ENCODE assay signal across 13 cellular contexts in the genomic region with DNA sequence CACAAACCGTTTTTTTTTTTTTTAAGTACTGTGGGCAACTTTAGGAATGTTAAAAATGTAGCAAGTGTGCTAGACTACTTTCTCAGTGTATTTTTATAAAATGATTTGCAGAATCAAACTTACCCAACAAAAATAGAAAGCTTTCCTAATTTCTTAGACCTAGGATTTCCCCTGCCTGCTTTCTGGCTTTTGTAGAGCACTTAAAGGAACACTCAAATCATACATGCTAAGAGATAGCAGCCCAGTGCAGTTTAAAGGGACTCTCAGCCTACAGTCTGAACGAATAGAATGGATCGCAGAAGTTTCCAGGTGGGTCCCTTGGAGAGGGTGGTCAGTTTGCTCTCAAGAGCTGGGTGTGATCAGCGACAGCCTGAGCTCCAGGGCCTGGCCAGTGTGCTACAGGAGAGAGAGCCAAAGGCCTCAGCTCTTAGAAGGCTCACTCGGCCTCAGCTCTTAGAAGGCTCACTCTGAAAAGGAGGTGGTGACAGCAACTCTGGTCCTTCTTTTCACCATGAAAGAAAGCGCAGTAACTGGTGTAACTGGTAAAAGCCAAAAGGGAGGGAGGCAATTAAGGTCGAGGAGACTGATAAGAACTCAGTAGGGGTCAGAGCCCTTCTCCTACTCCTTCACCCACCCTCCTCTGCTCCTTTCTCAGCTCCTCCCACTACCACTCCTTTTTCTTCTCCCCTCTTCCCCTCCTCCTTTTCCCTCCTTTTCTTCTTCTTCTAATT.
A peak's percentile ranks its signal among the peaks of the same experiment; 100 is the strongest.
DNase-seq lines count a peak whose midpoint lies in the region; ATAC-seq, FAIRE-seq and TF ChIP-seq lines count a peak whose summit lies in the region.
"Had no signal": no experiment of that assay in that cellular context is flagged by ENCODE, and none has a peak within 500 bp of the region (broad histone marks: within the 10 kb centered on the region; RNA-seq: fewer than 3 reads in every experiment).

No MANE protein-coding gene starts in this region.

- H3K4me3 ChIP-seq in AG09309 (ENCODE audit: control insufficient read depth, low read depth, low read length) (no peak overlapping the region), HUES6 (ENCODE audit: low read depth, low read length) (peak overlapping the region; percentile 54), endodermal cell (ENCODE audit: low read length) (peak overlapping the region; percentile 72)
- H3K4me3 ChIP-seq: gastroesophageal sphincter, mucosa of descending colon had no signal

- peaks cover 31% of the 10 kb centered on the region for H3K4me1 Mint-ChIP-seq in endodermal cell

- peak overlapping the region; percentile 39 for H3K4me3 Mint-ChIP-seq in endodermal cell
- H3K4me3 Mint-ChIP-seq: activated T-cell treated with anti-CD3 and anti-CD28 coated beads, Interleukin-2, amount 50 U/mL, for 24 hours; CD4-positive, alpha-beta T cell had no signal

- peak; percentile 25 for DNase-seq in AG09309 (ENCODE audit: low read depth)
- peak; percentile 85 for DNase-seq in endodermal cell
- peak; percentile 29 for DNase-seq in myocyte (ENCODE audit: low read depth)
- no peak for DNase-seq in H54 (ENCODE audit: insufficient read length, low spot score)
- no peak for DNase-seq in RWPE1 (ENCODE audit: low spot score)
- DNase-seq in NCI-H2029 (lab: John Stamatoyannopoulos, UW) = no peak
- DNase-seq: activated T-cell treated with anti-CD3 and anti-CD28 coated beads, Interleukin-2, amount 50 U/mL, for 24 hours; CD4-positive, alpha-beta T cell; mucosa of descending colon had no signal

- ATAC-seq in GM21619 (IDR thresholded peaks at IDR 0.05; ENCODE audit: unreplicated experiment) = no peak
- ATAC-seq: gastroesophageal sphincter, mucosa of descending colon had no signal

- H3K36me3 Mint-ChIP-seq in endodermal cell (ENCODE audit: low read depth) = no peaks in the 10 kb centered on the region

- no peak for TF ChIP-seq POLR2A in H54 (IDR thresholded peaks at IDR 0.05; ENCODE audit: low read depth, low read length)

- 0 to 8% methylated on average over 3 to 7 of the region's 7 CpGs for WGBS in endodermal cell (ENCODE audit: insufficient coverage in 1 of 2, insufficient read length in 1 of 2), 2 experiments

- H3K9me3 Mint-ChIP-seq in endodermal cell = no peaks in the 10 kb centered on the region
- H3K9me3 Mint-ChIP-seq: activated T-cell treated with anti-CD3 and anti-CD28 coated beads, Interleukin-2, amount 50 U/mL, for 24 hours; CD4-positive, alpha-beta T cell had no signal

- POLR2A ChIA-PET in RWPE1 (lab: Yijun Ruan, JAX; ENCODE audit: low non-redundant PET) = no interaction called here

- H3K27me3 Mint-ChIP-seq in endodermal cell (ENCODE audit: insufficient read depth) = no peaks in the 10 kb centered on the region
- H3K27me3 Mint-ChIP-seq: activated T-cell treated with anti-CD3 and anti-CD28 coated beads, Interleukin-2, amount 50 U/mL, for 24 hours; CD4-positive, alpha-beta T cell had no signal

- H3K27ac ChIP-seq in HUES6 (ENCODE audit: low read depth, low read length) (peak overlapping the region; percentile 97), endodermal cell (ENCODE audit: low read depth, low read length) (peak overlapping the region; percentile 7), RWPE1 (no peak overlapping the region)
- H3K27ac ChIP-seq: gastroesophageal sphincter, VCaP had no signal

- CTCF ChIA-PET in RWPE1 (lab: Yijun Ruan, JAX) = interaction anchor here (0.6 kb wide), 1 partner anchor 10 kb away, joined by 4 read pairs; no protein-coding TSS in a partner anchor

- no peak for FAIRE-seq in H54 (lab: Jason Lieb, UNC)

- TF ChIP-seq CTCF in AG09309 (IDR thresholded peaks at IDR 0.05; ENCODE audit: control insufficient read depth, insufficient read depth, low read depth, low read length, missing control alignments) (no peak), endodermal cell (conservative IDR thresholded peaks at IDR 0.05) (no peak), RWPE1 (conservative IDR thresholded peaks at IDR 0.05; ENCODE audit: low read depth) (no peak)

- H3K4me1 ChIP-seq in HUES6 (ENCODE audit: control insufficient read depth, insufficient read depth, low read length) = peaks cover 36% of the 10 kb centered on the region
- H3K4me1 ChIP-seq in endodermal cell (ENCODE audit: control insufficient read depth, insufficient read depth, low read length) = peaks cover 7% of the 10 kb centered on the region
- H3K4me1 ChIP-seq: gastroesophageal sphincter had no signal

- H3K36me3 ChIP-seq in HUES6 (ENCODE audit: control insufficient read depth, insufficient read depth, low read length) (no peaks in the 10 kb centered on the region), endodermal cell (ENCODE audit: control insufficient read depth, insufficient read depth, low read length) (no peaks in the 10 kb centered on the region)
- H3K36me3 ChIP-seq: gastroesophageal sphincter had no signal

- H3K9ac ChIP-seq in HUES6 (ENCODE audit: low read length) (peak overlapping the region; percentile 86), endodermal cell (ENCODE audit: extremely low read depth, low read length, poor library complexity, severe bottlenecking) (peak overlapping the region; percentile 70)

- no peaks in the 10 kb centered on the region for H3K9me3 ChIP-seq in HUES6 (ENCODE audit: control insufficient read depth, insufficient read depth, low read depth, low read length)
- H3K9me3 ChIP-seq in endodermal cell (ENCODE audit: control insufficient read depth, low read length) = no peaks in the 10 kb centered on the region
- H3K9me3 ChIP-seq: gastroesophageal sphincter, mucosa of descending colon had no signal

- H3K27me3 ChIP-seq in HUES6 (ENCODE audit: control insufficient read depth, insufficient read depth, low read length) = no peaks in the 10 kb centered on the region
- no peaks in the 10 kb centered on the region for H3K27me3 ChIP-seq in endodermal cell (ENCODE audit: control insufficient read depth, insufficient read depth, low read length, poor library complexity, severe bottlenecking)
- H3K27me3 ChIP-seq: gastroesophageal sphincter had no signal

- H3K27ac Mint-ChIP-seq in endodermal cell = peak overlapping the region; percentile 96
- H3K27ac Mint-ChIP-seq: activated T-cell treated with anti-CD3 and anti-CD28 coated beads, Interleukin-2, amount 50 U/mL, for 24 hours; CD4-positive, alpha-beta T cell had no signal

Comparison
In these comparisons a context has a peak if more than half of its experiments do, and no peak if none do; other contexts are left out.
1. DNase-seq: peak in AG09309 (single experiment), endodermal cell (single experiment) and myocyte (single experiment); none in H54 (single experiment), RWPE1 (single experiment) and NCI-H2029 (single experiment).